23 cellular contexts compared by ENCODE assay signal in genomic region chr7:158850390-158851174, GRCh38. TPM values are rescaled to one million over a fixed set of nuclear protein-coding genes. Genes with fewer than 3 reads are reported as not detected.
DNase-seq lines count a peak whose midpoint lies in the region; ATAC-seq and TF ChIP-seq lines count a peak whose summit lies in the region.
"Had no signal": no experiment of that assay in that cellular context is flagged by ENCODE, and none has a peak within 500 bp of the region (broad histone marks: within the 10 kb centered on the region; RNA-seq: fewer than 3 reads in every experiment).

No MANE protein-coding gene starts in this region.

- no peak overlapping the region for H3K27ac Mint-ChIP-seq in neural progenitor cell
- H3K27ac Mint-ChIP-seq in type B pancreatic cell: no peak overlapping the region
- H3K27ac Mint-ChIP-seq: CD4-positive, alpha-beta memory T cell; stimulated activated naive CD8-positive, alpha-beta T cell treated with anti-CD3 and anti-CD28 coated beads, Interleukin-15, amount 100 ng/mL, for 72 hours had no signal

- intact Hi-C loops in ovary (cut with DNase I): no loop called here

- no peak overlapping the region for H3K4me3 Mint-ChIP-seq in neural progenitor cell
- H3K4me3 Mint-ChIP-seq in type B pancreatic cell: no peak overlapping the region
- H3K4me3 Mint-ChIP-seq: CD4-positive, alpha-beta memory T cell; neural crest cell; stimulated activated naive CD8-positive, alpha-beta T cell treated with anti-CD3 and anti-CD28 coated beads, Interleukin-15, amount 100 ng/mL, for 72 hours had no signal

- peaks cover 5% of the 10 kb centered on the region for H3K4me1 Mint-ChIP-seq in neural progenitor cell
- H3K4me1 Mint-ChIP-seq in type B pancreatic cell (ENCODE audit: unreplicated experiment): no peaks in the 10 kb centered on the region
- H3K4me1 Mint-ChIP-seq: neural crest cell had no signal

- 56 to 63% (median 62%) methylated on average over 7 of the region's 7 CpGs for WGBS in ovary, 3 donors

- TF ChIP-seq CTCF in DND-41 (IDR thresholded peaks at IDR 0.05; ENCODE audit: borderline replicate concordance, extremely low read depth, low read length, poor library complexity, severe bottlenecking) (no peak), right atrium auricular region (IDR thresholded peaks at IDR 0.05) (no peak), neural progenitor cell (IDR thresholded peaks at IDR 0.05) (no peak), type B pancreatic cell (conservative IDR thresholded peaks at IDR 0.05) (no peak), ovary (IDR thresholded peaks at IDR 0.05) (no peak)

- H3K79me2 ChIP-seq in DND-41 (ENCODE audit: insufficient read depth, low read length) (no peaks in the 10 kb centered on the region), neural progenitor cell (ENCODE audit: low read depth) (no peaks in the 10 kb centered on the region)

- no peak for DNase-seq in DND-41
- no peak for DNase-seq in SK-N-MC (ENCODE audit: low read depth, low spot score)
- DNase-seq in right atrium auricular region (ENCODE audit: low spot score): no peak
- DNase-seq in neural progenitor cell (ENCODE audit: low spot score): no peak
- DNase-seq in NCI-H82 (lab: John Stamatoyannopoulos, UW): no peak
- no peak for DNase-seq in type B pancreatic cell (ENCODE audit: extremely low spot score, unreplicated experiment)
- no peak for DNase-seq in kidney glomerular epithelial cell (lab: John Stamatoyannopoulos, UW)
- DNase-seq in ovary: no peak
- DNase-seq: activated CD4-positive, alpha-beta T cell treated with anti-CD3 and anti-CD28 coated beads for 4 hours; activated CD8-positive, alpha-beta memory T cell treated with anti-CD3 and anti-CD28 coated beads for 24 hours; activated gamma-delta T cell; CD4-positive, alpha-beta memory T cell; cerebellar nuclear complex; dorsolateral prefrontal cortex; KBM-7; NCI-H774; SK-N-SH; stimulated activated naive CD8-positive, alpha-beta T cell treated with anti-CD3 and anti-CD28 coated beads, Interleukin-15, amount 100 ng/mL, for 72 hours; T-helper 2 cell; thyroid gland had no signal

- H3K27me3 ChIP-seq in DND-41 (ENCODE audit: insufficient read depth, low read length, poor library complexity) (no peaks in the 10 kb centered on the region), right atrium auricular region (no peaks in the 10 kb centered on the region), neural progenitor cell (no peaks in the 10 kb centered on the region), ovary (no peaks in the 10 kb centered on the region)
- H3K27me3 ChIP-seq: dorsolateral prefrontal cortex, thyroid gland had no signal

- no peak overlapping the region for H3K4me3 ChIP-seq in DND-41 (ENCODE audit: low read depth in 1 of 2, low read length in 2 of 2)
- H3K4me3 ChIP-seq in SK-N-MC: peak overlapping the region; percentile 33; the same call in 1 of the 2 replicates
- no peak overlapping the region for H3K4me3 ChIP-seq in right atrium auricular region
- H3K4me3 ChIP-seq in neural progenitor cell: no peak overlapping the region
- H3K4me3 ChIP-seq in ovary: no peak overlapping the region
- H3K4me3 ChIP-seq: dorsolateral prefrontal cortex, prostate gland, thyroid gland had no signal

- H3K9me3 ChIP-seq in DND-41 (ENCODE audit: insufficient read depth, low read length, severe bottlenecking) (peaks cover 18% of the 10 kb centered on the region), SK-N-MC (ENCODE audit: low read depth, low read length) (no peaks in the 10 kb centered on the region), right atrium auricular region (no peaks in the 10 kb centered on the region), neural progenitor cell (ENCODE audit: low read depth) (peaks cover 16% of the 10 kb centered on the region), ovary (no peaks in the 10 kb centered on the region)
- H3K9me3 ChIP-seq: prostate gland, thyroid gland had no signal

- no peaks in the 10 kb centered on the region for H3F3A ChIP-seq in neural progenitor cell (ENCODE audit: low read depth)

- no peak overlapping the region for H3K9ac ChIP-seq in DND-41 (ENCODE audit: low read depth, low read length)
- H3K9ac ChIP-seq in SK-N-MC (ENCODE audit: insufficient read length): no peak overlapping the region
- no peak overlapping the region for H3K9ac ChIP-seq in neural progenitor cell
- H3K9ac ChIP-seq: SK-N-SH had no signal

- H3K36me3 ChIP-seq in DND-41 (ENCODE audit: insufficient read depth, low read length): no peaks in the 10 kb centered on the region; the same call in 1 of the 2 replicates
- no peaks in the 10 kb centered on the region for H3K36me3 ChIP-seq in SK-N-MC (ENCODE audit: insufficient read depth, low read length)
- H3K36me3 ChIP-seq in right atrium auricular region: no peaks in the 10 kb centered on the region
- H3K36me3 ChIP-seq in neural progenitor cell: no peaks in the 10 kb centered on the region
- no peaks in the 10 kb centered on the region for H3K36me3 ChIP-seq in ovary
- H3K36me3 ChIP-seq: prostate gland, thyroid gland had no signal

- ATAC-seq in DND-41 (ENCODE audit: insufficient read depth, low read depth): no peak

- no peak for TF ChIP-seq POLR2A in ovary (IDR thresholded peaks at IDR 0.05)

- peaks cover 14% of the 10 kb centered on the region for H3K9me3 Mint-ChIP-seq in neural progenitor cell
- H3K9me3 Mint-ChIP-seq in type B pancreatic cell: no peaks in the 10 kb centered on the region
- H3K9me3 Mint-ChIP-seq: CD4-positive, alpha-beta memory T cell; stimulated activated naive CD8-positive, alpha-beta T cell treated with anti-CD3 and anti-CD28 coated beads, Interleukin-15, amount 100 ng/mL, for 72 hours had no signal

- peaks cover 2% of the 10 kb centered on the region for H3K27me3 Mint-ChIP-seq in neural progenitor cell (ENCODE audit: insufficient read depth, low read depth)
- no peaks in the 10 kb centered on the region for H3K27me3 Mint-ChIP-seq in type B pancreatic cell
- H3K27me3 Mint-ChIP-seq: CD4-positive, alpha-beta memory T cell; stimulated activated naive CD8-positive, alpha-beta T cell treated with anti-CD3 and anti-CD28 coated beads, Interleukin-15, amount 100 ng/mL, for 72 hours had no signal

- H3K4me2 ChIP-seq in DND-41 (ENCODE audit: insufficient read depth, low read length) (no peak overlapping the region), neural progenitor cell (no peak overlapping the region)
- H3K4me2 ChIP-seq: SK-N-SH had no signal

- H3K27ac ChIP-seq in DND-41 (ENCODE audit: low read length) (peak overlapping the region; percentile 43; the same call in 1 of the 2 replicates), SK-N-MC (peak overlapping the region; percentile 48; the same call in 1 of the 2 replicates), right atrium auricular region (peak overlapping the region; percentile 8 to 46), neural progenitor cell (no peak overlapping the region), ovary (no peak overlapping the region)
- H3K27ac ChIP-seq: dorsolateral prefrontal cortex, RWPE1, thyroid gland had no signal

- no peaks in the 10 kb centered on the region for H3K36me3 Mint-ChIP-seq in neural progenitor cell
- no peaks in the 10 kb centered on the region for H3K36me3 Mint-ChIP-seq in type B pancreatic cell
- H3K36me3 Mint-ChIP-seq: CD4-positive, alpha-beta memory T cell had no signal

- no peak for TF ChIP-seq EP300 in ovary (IDR thresholded peaks at IDR 0.05)

- no peaks in the 10 kb centered on the region for H4K20me1 ChIP-seq in DND-41 (ENCODE audit: insufficient read depth, low read length)
- H4K20me1 ChIP-seq in neural progenitor cell (ENCODE audit: low read depth): no peaks in the 10 kb centered on the region

- peaks cover 30% of the 10 kb centered on the region for H3K4me1 ChIP-seq in DND-41 (ENCODE audit: insufficient read depth, low read length)
- H3K4me1 ChIP-seq in right atrium auricular region: peaks cover 0 to 10% of the 10 kb centered on the region in 2 donors
- no peaks in the 10 kb centered on the region for H3K4me1 ChIP-seq in neural progenitor cell
- H3K4me1 ChIP-seq in ovary (ENCODE audit: insufficient read depth): no peaks in the 10 kb centered on the region
- H3K4me1 ChIP-seq: thyroid gland had no signal

- H2AFZ ChIP-seq in DND-41 (ENCODE audit: low read depth, low read length) (no peak overlapping the region), neural progenitor cell (replicated peaks) (peak overlapping the region; percentile 34)

RNA-seq across cellular contexts. Expression of gene DYNC2I1, which starts 5.8 kb away (rescaled TPM):
- total RNA-seq in right atrium auricular region: 10 to 100 TPM; 13.8 to 18.1 TPM
- total RNA-seq in neural progenitor cell (ENCODE audit: low replicate concordance): 12.9 and 15.8 TPM in 2 replicates
- 26.7 and 33.6 TPM in 2 replicates for total RNA-seq in type B pancreatic cell (ENCODE audit: low replicate concordance)
- 10 to 100 TPM; 17.8 to 24.1 (median 22.9) TPM for total RNA-seq in ovary
- polyA plus RNA-seq in ovary: 10 to 100 TPM; 13.4 to 15.5 TPM

RNA-seq across cellular contexts. Expression of gene ESYT2, which starts 21.3 kb away (rescaled TPM):
- total RNA-seq in right atrium auricular region: 10 to 100 TPM; 60.0 to 75.9 TPM
- 33.4 and 39.3 TPM in 2 replicates for total RNA-seq in neural progenitor cell (ENCODE audit: low replicate concordance)
- 42.1 and 89.4 TPM in 2 replicates for total RNA-seq in type B pancreatic cell (ENCODE audit: low replicate concordance)
- 100 to 1,000 TPM in 3 of 7 donors, 10 to 100 TPM in 4; 72.8 to 147 (median 95.9) TPM for total RNA-seq in ovary
- polyA plus RNA-seq in ovary: 10 to 100 TPM; 42.7 to 83.0 TPM

Comparison
In these comparisons a context has a peak if more than half of its experiments do, and no peak if none do; other contexts are left out.
1. H3K27ac ChIP-seq: peak in DND-41 (single experiment), SK-N-MC (single experiment) and right atrium auricular region (2 of 2); none in neural progenitor cell (single experiment) and ovary (0 of 2).